8 cellular contexts compared by ENCODE assay signal in genomic region chr12:55659486-55660385, GRCh38. TPM values are rescaled to one million over a fixed set of nuclear protein-coding genes. Genes with fewer than 3 reads are reported as not detected.
DNase-seq lines count a peak whose midpoint lies in the region; ATAC-seq and TF ChIP-seq lines count a peak whose summit lies in the region.
"Had no signal": no experiment of that assay in that cellular context is flagged by ENCODE, and none has a peak within 500 bp of the region (broad histone marks: within the 10 kb centered on the region; RNA-seq: fewer than 3 reads in every experiment).

No MANE protein-coding gene starts in this region.

- H3K4me1 Mint-ChIP-seq in progenitor cell of endocrine pancreas (ENCODE audit: low read depth) = no peaks in the 10 kb centered on the region
- H3K4me1 Mint-ChIP-seq in glutamatergic neuron (ENCODE audit: low read depth, unreplicated experiment) = peaks cover 2% of the 10 kb centered on the region

- H3K36me3 Mint-ChIP-seq in progenitor cell of endocrine pancreas (ENCODE audit: insufficient read depth) = no peaks in the 10 kb centered on the region
- no peaks in the 10 kb centered on the region for H3K36me3 Mint-ChIP-seq in glutamatergic neuron (ENCODE audit: unreplicated experiment)
- H3K36me3 Mint-ChIP-seq: natural killer cell had no signal

- ATAC-seq in HG02798 (IDR thresholded peaks at IDR 0.05; ENCODE audit: poor library complexity, unreplicated experiment) = no peak

- H3K27ac Mint-ChIP-seq in progenitor cell of endocrine pancreas (no peak overlapping the region), glutamatergic neuron (ENCODE audit: unreplicated experiment) (no peak overlapping the region)
- H3K27ac Mint-ChIP-seq: natural killer cell had no signal

- peak; percentile 17 for DNase-seq in NCI-H146 (lab: John Stamatoyannopoulos, UW)
- DNase-seq in epithelial cell of esophagus (ENCODE audit: low read depth) = no peak
- no peak for DNase-seq in progenitor cell of endocrine pancreas (ENCODE audit: low spot score, unreplicated experiment)
- no peak for DNase-seq in glutamatergic neuron
- DNase-seq in kidney glomerular epithelial cell (lab: John Stamatoyannopoulos, UW) = no peak
- DNase-seq: natural killer cell had no signal

- H3K9me3 Mint-ChIP-seq in progenitor cell of endocrine pancreas (ENCODE audit: low read depth) (no peaks in the 10 kb centered on the region), glutamatergic neuron (ENCODE audit: unreplicated experiment) (no peaks in the 10 kb centered on the region)
- H3K9me3 Mint-ChIP-seq: natural killer cell had no signal

- no peak overlapping the region for H3K4me3 ChIP-seq in epithelial cell of esophagus (ENCODE audit: low read length)

- no peak overlapping the region for H3K4me3 Mint-ChIP-seq in progenitor cell of endocrine pancreas (ENCODE audit: low read depth)
- no peak overlapping the region for H3K4me3 Mint-ChIP-seq in glutamatergic neuron (ENCODE audit: unreplicated experiment)
- H3K4me3 Mint-ChIP-seq: natural killer cell had no signal

- TF ChIP-seq CTCF in GM12872 (IDR thresholded peaks at IDR 0.05; ENCODE audit: insufficient read depth, low read depth, low read length) (peak; percentile 71), epithelial cell of esophagus (IDR thresholded peaks at IDR 0.05; ENCODE audit: insufficient read depth, low read depth, low read length, missing control alignments) (peak; percentile 31), progenitor cell of endocrine pancreas (IDR thresholded peaks at IDR 0.05; ENCODE audit: unreplicated experiment) (peak; percentile 22), glutamatergic neuron (IDR thresholded peaks at IDR 0.05; ENCODE audit: partially characterized antibody, unreplicated experiment) (no peak)

- H3K27me3 Mint-ChIP-seq in progenitor cell of endocrine pancreas (peaks cover 24% of the 10 kb centered on the region), glutamatergic neuron (ENCODE audit: unreplicated experiment) (no peaks in the 10 kb centered on the region)

RNA-seq across cellular contexts. Expression of gene OR10P1, which starts 23.0 kb away (rescaled TPM):
- total RNA-seq in progenitor cell of endocrine pancreas (not detected in 2 replicates), glutamatergic neuron (ENCODE audit: unreplicated experiment) (not detected)
- total RNA-seq: natural killer cell had no signal

RNA-seq across cellular contexts. Expression of gene ITGA7, which starts 48.0 kb away (rescaled TPM):
- total RNA-seq in progenitor cell of endocrine pancreas = 23.6 and 25.1 TPM in 2 replicates
- total RNA-seq in glutamatergic neuron (ENCODE audit: unreplicated experiment) = 156 TPM

RNA-seq across cellular contexts. Expression of gene BLOC1S1, which starts 56.1 kb away (rescaled TPM):
- total RNA-seq in progenitor cell of endocrine pancreas (65.8 and 68.5 TPM in 2 replicates), glutamatergic neuron (ENCODE audit: unreplicated experiment) (71.2 TPM)
